ENCODE assay signal across 18 cellular contexts in genomic region chr6:107046316-107046715, GRCh38. TPM values are rescaled to one million over a fixed set of nuclear protein-coding genes. Genes with fewer than 3 reads are reported as not detected.
DNase-seq lines count a peak whose midpoint lies in the region; ATAC-seq and TF ChIP-seq lines count a peak whose summit lies in the region.
"Had no signal": no experiment of that assay in that cellular context is flagged by ENCODE, and none has a peak within 500 bp of the region (broad histone marks: within the 10 kb centered on the region; RNA-seq: fewer than 3 reads in every experiment).

No MANE protein-coding gene starts in this region.

- ATAC-seq in HG03025 (IDR thresholded peaks at IDR 0.05; ENCODE audit: low FRiP score, unreplicated experiment), result no peak
- ATAC-seq: natural killer cell; stimulated activated naive B cell treated with anti-CD40 and anti-IgM and Interleukin-4, amounts not matched to agents 10 μg/mL and 1 μg/mL and 100 μg/mL, for 72 hours had no signal

- H3K9me3 ChIP-seq in prostate gland, result no peaks in the 10 kb centered on the region
- H3K9me3 ChIP-seq: BLaER1 treated with 17β-estradiol and CSF1 and Interleukin-3, amounts not matched to agents 10 nM and 100 nM; MG63; vagina had no signal

- intact Hi-C loops in prostate gland (cut with DNase I), result no loop called here

- TF ChIP-seq CTCF in choroid plexus epithelial cell (conservative IDR thresholded peaks at IDR 0.05; ENCODE audit: low read depth, low read length), result no peak
- TF ChIP-seq CTCF in prostate gland (IDR thresholded peaks at IDR 0.05), result no peak

- H3K27ac ChIP-seq in prostate gland, result no peak overlapping the region
- H3K27ac ChIP-seq: BLaER1 treated with 17β-estradiol and CSF1 and Interleukin-3, amounts not matched to agents 10 nM and 100 nM; brain microvascular endothelial cell; PC-9; vagina had no signal

- H3K36me3 ChIP-seq in prostate gland, result no peaks in the 10 kb centered on the region

- DNase-seq in NCI-H1105 (lab: John Stamatoyannopoulos, UW) (peak; percentile 84), NCI-H69 (lab: John Stamatoyannopoulos, UW) (peak; percentile 67), choroid plexus epithelial cell (ENCODE audit: low read depth) (peak; percentile 51), retina (peak; percentile 65), prostate gland (ENCODE audit: low spot score) (no peak)
- no peak for DNase-seq in stimulated activated CD4-positive, alpha-beta T cell treated with anti-CD3 and anti-CD28 coated beads, Interleukin-4, amount 100 ng/mL, for 1 hour
- DNase-seq: activated gamma-delta T cell; DND-41; effector CD4-positive, alpha-beta T cell; MG63; natural killer cell; NCI-H446; stimulated activated naive B cell treated with anti-CD40 and anti-IgM and Interleukin-4, amounts not matched to agents 10 μg/mL and 1 μg/mL and 100 μg/mL, for 72 hours had no signal

- H3K4me1 ChIP-seq in prostate gland (replicated peaks), result no peaks in the 10 kb centered on the region
- H3K4me1 ChIP-seq: vagina had no signal

- no peak for TF ChIP-seq POLR2A in prostate gland (IDR thresholded peaks at IDR 0.05)

- 36% methylated on average over 6 of the region's 6 CpGs for WGBS in prostate gland

- H3K4me3 ChIP-seq in choroid plexus epithelial cell (ENCODE audit: low read depth, low read length) (no peak overlapping the region), prostate gland (no peak overlapping the region)
- H3K4me3 ChIP-seq: BLaER1 treated with 17β-estradiol and CSF1 and Interleukin-3, amounts not matched to agents 10 nM and 100 nM; MG63; PC-9; vagina had no signal

- no peaks in the 10 kb centered on the region for H3K27me3 ChIP-seq in prostate gland (replicated peaks; ENCODE audit: insufficient read depth)
- H3K27me3 ChIP-seq: BLaER1 treated with 17β-estradiol and CSF1 and Interleukin-3, amounts not matched to agents 10 nM and 100 nM; brain microvascular endothelial cell; MG63; vagina had no signal

RNA-seq across cellular contexts. Expression of gene MTRES1, which starts 18.3 kb away (rescaled TPM):
- total RNA-seq in prostate gland, result 10 to 100 TPM in 1 of 2 donors, 1 to 10 TPM in 1; 5.7 to 12.3 TPM

Comparison
In these comparisons a context has a peak if more than half of its experiments do, and no peak if none do; other contexts are left out.
1. DNase-seq: peak in NCI-H1105 (single experiment), NCI-H69 (single experiment), choroid plexus epithelial cell (single experiment) and retina (single experiment); none in prostate gland (single experiment) and stimulated activated CD4-positive, alpha-beta T cell treated with anti-CD3 and anti-CD28 coated beads, Interleukin-4, amount 100 ng/mL, for 1 hour (single experiment).